In the genomic region with DNA sequence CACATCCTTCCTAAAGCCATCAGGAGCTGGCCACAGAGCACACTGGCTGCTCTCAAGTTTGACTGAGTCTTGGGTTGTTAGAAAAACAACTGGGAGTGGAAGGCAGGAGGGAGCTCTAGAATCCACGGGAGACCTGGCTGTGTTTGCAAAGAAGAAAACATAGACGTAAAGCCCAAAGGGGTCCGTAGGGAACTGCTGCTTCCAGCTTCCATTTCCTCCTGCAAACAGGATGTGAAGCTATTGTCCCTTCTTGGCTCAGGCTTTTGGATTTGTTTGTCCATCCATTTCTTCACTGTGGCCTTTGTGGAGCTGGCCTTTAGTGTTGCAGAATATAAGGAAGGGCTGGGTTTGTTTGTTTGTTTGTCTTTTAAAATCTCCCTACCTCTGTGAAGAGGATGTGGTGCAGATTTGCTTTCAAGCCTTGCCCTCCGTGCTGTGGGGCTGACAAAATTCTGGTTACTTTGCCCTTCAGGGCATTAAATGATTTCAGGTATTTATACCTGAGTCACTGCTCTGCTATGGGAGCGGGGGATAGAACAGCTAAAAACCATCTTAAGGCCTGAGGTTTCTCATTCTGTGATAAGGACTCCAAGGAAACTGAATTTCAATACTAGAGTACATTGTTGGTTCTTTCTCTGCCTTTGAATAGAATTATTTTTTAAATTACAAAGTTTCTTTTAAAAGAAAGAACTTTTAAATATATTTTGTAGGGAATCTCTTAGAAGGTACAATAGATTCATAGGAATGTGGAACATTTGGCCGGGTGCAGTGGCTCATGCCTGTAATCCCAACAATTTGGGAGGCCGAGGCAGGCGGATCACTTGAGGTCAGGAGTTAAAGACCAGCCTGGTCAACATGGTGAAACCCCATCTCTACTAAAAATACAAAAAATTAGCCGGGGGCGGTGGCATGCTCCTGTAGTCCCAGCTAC, we compare ENCODE assay signal across 9 cellular contexts.
A peak's percentile ranks its signal among the peaks of the same experiment; 100 is the strongest.
DNase-seq lines count a peak whose midpoint lies in the region; ATAC-seq and TF ChIP-seq lines count a peak whose summit lies in the region.
"Had no signal": no experiment of that assay in that cellular context is flagged by ENCODE, and none has a peak within 500 bp of the region (broad histone marks: within the 10 kb centered on the region; RNA-seq: fewer than 3 reads in every experiment).

No MANE protein-coding gene starts in this region.

- TF ChIP-seq CTCF in H9 (conservative IDR thresholded peaks at IDR 0.05), result no peak

- no CpG with 5 or more reads among the region's 10 CpGs for WGBS in H9 (ENCODE audit: extremely low coverage, insufficient read length, low lambda C conversion rate)

- no peaks in the 10 kb centered on the region for H3K27me3 Mint-ChIP-seq in H9 (ENCODE audit: low read depth)

- H3K4me3 Mint-ChIP-seq in H9, result no peak overlapping the region

- H2BK15ac ChIP-seq in H9 (ENCODE audit: low read depth, low read length), result no peak overlapping the region

- ATAC-seq in left ventricle myocardium superior, result peak; percentile 53

- no peaks in the 10 kb centered on the region for H3K27me3 ChIP-seq in H9 (ENCODE audit: insufficient read depth, low read length)

- H3K9ac ChIP-seq in H9 (ENCODE audit: extremely low read depth, insufficient read length, low read length), result no peak overlapping the region

- peak overlapping the region; percentile 58 to 93 (median 80) for H3K27ac Mint-ChIP-seq in H9

- no peak overlapping the region for H2AFZ ChIP-seq in H9 (ENCODE audit: low read length)

- H3K4me1 Mint-ChIP-seq in H9, result peaks cover 14 to 27% of the 10 kb centered on the region in 2 experiments

- no peaks in the 10 kb centered on the region for H3K9me3 Mint-ChIP-seq in H9

- H3K79me2 ChIP-seq in H9 (ENCODE audit: insufficient read depth, low read length), result peaks cover 2% of the 10 kb centered on the region; the same call in 1 of the 2 replicates

- no peak overlapping the region for H3K27ac ChIP-seq in H9 (ENCODE audit: insufficient read length, low read depth, low read length)
- H3K27ac ChIP-seq in skin epidermis, result peak overlapping the region in 17 of 21 experiments; percentile 6 to 78 (median 54)

- H3K18ac ChIP-seq in H9 (ENCODE audit: insufficient read length, low read depth, low read length), result no peak overlapping the region

- H3K9me3 ChIP-seq in H9 (ENCODE audit: control insufficient read depth, low read depth, low read length), result no peaks in the 10 kb centered on the region

- no peak overlapping the region for H2BK12ac ChIP-seq in H9 (ENCODE audit: insufficient read length, low read depth, low read length)

- H2BK5ac ChIP-seq in H9 (ENCODE audit: insufficient read length, low read length), result no peak overlapping the region

- no peak overlapping the region for H3K4me3 ChIP-seq in skin epidermis

- H3K56ac ChIP-seq in H9 (ENCODE audit: insufficient read length, low read depth, low read length), result no peak overlapping the region

- no peak overlapping the region for H4K5ac ChIP-seq in H9 (ENCODE audit: insufficient read length, low read depth, low read length)

- intact Hi-C loops in left ventricle myocardium superior (cut with micrococcal nuclease), result loop anchor here (5.0 kb wide), 1 partner anchor 74 kb away; a partner anchor contains a TSS

- no peak overlapping the region for H3K14ac ChIP-seq in H9 (ENCODE audit: insufficient read depth, low read length)

- H3K4ac ChIP-seq in H9 (ENCODE audit: low read depth, low read length), result no peak overlapping the region

- no peaks in the 10 kb centered on the region for H3K79me1 ChIP-seq in H9 (ENCODE audit: insufficient read depth, low read depth, low read length, poor library complexity, severe bottlenecking)

- peaks cover 12% of the 10 kb centered on the region for H3K4me1 ChIP-seq in H9 (ENCODE audit: insufficient read depth, low read length)

- no peak overlapping the region for H4K91ac ChIP-seq in H9 (ENCODE audit: insufficient read length, low read depth, low read length)

- H4K20me1 ChIP-seq in H9 (ENCODE audit: control insufficient read depth, insufficient read depth, insufficient read length), result no peaks in the 10 kb centered on the region

- H2BK20ac ChIP-seq in H9 (ENCODE audit: low read depth, low read length, poor library complexity, severe bottlenecking), result no peak overlapping the region

- no peak overlapping the region for H3K4me2 ChIP-seq in H9 (ENCODE audit: insufficient read depth, insufficient read length, low read length)

- H3K23me2 ChIP-seq in H9 (ENCODE audit: insufficient read length, low read depth, low read length, poor library complexity, severe bottlenecking), result no peaks in the 10 kb centered on the region

- no peak overlapping the region for H4K8ac ChIP-seq in H9 (replicated peaks; ENCODE audit: insufficient read length, low read depth, low read length)

- no peak overlapping the region for H2AK5ac ChIP-seq in H9 (ENCODE audit: insufficient read length, low read length)

- peaks cover 7 to 16% (median 10%) of the 10 kb centered on the region in 3 experiments; a peak in 6 of 7 replicates for H3K36me3 Mint-ChIP-seq in H9 (ENCODE audit: insufficient read depth in 1 of 3, low read depth in 3 of 3)

- DNase-seq in H9 (no peak), astrocyte of the hippocampus (ENCODE audit: low read depth, low spot score) (peak; percentile 43), left ventricle myocardium superior (peak; percentile 39), T1000 (lab: John Stamatoyannopoulos, UW) (no peak), GM03348 (ENCODE audit: low spot score) (no peak), AML-193 (lab: John Stamatoyannopoulos, UW) (no peak)
- no peak for DNase-seq in NK-92 treated with Interleukin-12 subunit alpha and Interleukin-12 subunit beta, amount 100 ng/mL, for 24 hours (lab: John Stamatoyannopoulos, UW)
- DNase-seq: activated CD4-positive, CD25-positive, alpha-beta regulatory T cell had no signal

- no peak overlapping the region for H3K23ac ChIP-seq in H9 (ENCODE audit: insufficient read length, low read depth, low read length)

- H2BK120ac ChIP-seq in H9 (ENCODE audit: low read depth, low read length, poor library complexity, severe bottlenecking), result no peak overlapping the region

- H3T11ph ChIP-seq in H9 (ENCODE audit: low read length), result no peak overlapping the region

Comparison
In these comparisons a context has a peak if more than half of its experiments do, and no peak if none do; other contexts are left out.
1. DNase-seq: peak in astrocyte of the hippocampus (single experiment) and left ventricle myocardium superior (single experiment); none in H9 (single experiment), NK-92 treated with Interleukin-12 subunit alpha and Interleukin-12 subunit beta, amount 100 ng/mL, for 24 hours (single experiment), T1000 (single experiment), GM03348 (single experiment) and AML-193 (0 of 2).